1 cellular context compared by ENCODE assay signal in the genomic region with DNA sequence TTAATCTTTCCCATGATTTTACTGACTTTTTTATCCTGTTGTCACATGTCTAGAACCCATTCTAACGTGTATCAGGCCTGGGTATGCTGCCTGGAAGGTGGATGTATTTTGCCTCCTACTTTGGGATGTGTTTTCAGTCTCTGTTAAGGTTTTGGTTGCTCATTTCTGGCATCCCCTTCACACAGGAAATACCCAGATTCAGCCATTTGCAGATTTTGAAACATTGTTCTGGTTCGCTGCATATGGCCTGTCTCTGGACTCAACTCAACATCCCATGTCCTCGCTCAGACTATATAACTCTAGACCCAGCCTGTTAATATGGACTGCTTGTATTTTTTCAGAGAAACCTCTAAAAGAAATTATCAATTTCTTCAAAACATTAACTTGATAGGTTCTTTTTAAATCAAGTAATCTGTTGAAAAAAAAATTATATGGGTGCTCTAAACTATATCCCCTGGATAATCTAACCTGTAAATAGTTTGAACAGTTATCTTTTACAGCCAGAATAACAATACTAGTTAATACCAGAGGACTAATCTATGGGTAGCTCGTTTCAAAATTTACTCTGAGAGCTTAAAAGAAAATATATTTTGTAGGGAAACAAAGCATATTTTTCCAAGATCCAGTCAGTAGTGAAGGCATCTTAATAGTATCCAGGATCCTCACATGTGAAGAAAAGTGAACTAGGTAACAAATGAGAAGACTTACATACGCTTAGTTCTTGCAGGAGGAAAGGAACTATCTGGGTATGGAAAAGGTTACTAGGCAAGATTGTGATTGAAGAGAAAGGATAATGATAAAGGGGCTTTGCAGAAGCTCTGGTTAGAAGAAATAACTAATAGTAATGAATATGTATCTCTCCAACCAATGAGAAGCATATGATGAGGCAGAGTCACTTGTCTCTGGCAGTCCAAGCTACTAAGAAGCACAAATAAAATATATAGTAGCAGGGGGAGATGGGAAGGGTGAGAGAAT.
TF ChIP-seq lines count a peak whose summit lies in the region.

No MANE protein-coding gene starts in this region.

TF ChIP-seq in HepG2, 621 proteins besides CTCF, POLR2A, EP300 and RAD21:
- TF ChIP-seq ZNF616 (CRISPR knock-in tag; IDR thresholded peaks at IDR 0.05; ENCODE audit: low read depth) (no peak), RFX5 (IDR thresholded peaks at IDR 0.05; ENCODE audit: low read depth, low read length) (peak; percentile 94)
